In genomic region chr13:98508280-98509074, GRCh38 we compare ENCODE assay signal across 9 cellular contexts.
DNase-seq lines count a peak whose midpoint lies in the region; ATAC-seq and TF ChIP-seq lines count a peak whose summit lies in the region.
"Had no signal": no experiment of that assay in that cellular context is flagged by ENCODE, and none has a peak within 500 bp of the region (broad histone marks: within the 10 kb centered on the region; RNA-seq: fewer than 3 reads in every experiment).

No MANE protein-coding gene starts in this region.

- no peaks in the 10 kb centered on the region for H3K27me3 ChIP-seq in suprapubic skin

- WGBS in suprapubic skin = 76% methylated on average over 5 of the region's 5 CpGs

- TF ChIP-seq CTCF in suprapubic skin (IDR thresholded peaks at IDR 0.05) = no peak

- H3K9me3 Mint-ChIP-seq in activated CD4-positive, alpha-beta T cell treated with anti-CD3 and anti-CD28 coated beads, Interleukin-2, amount 10 ng/mL, durations not matched to agents 7 days and 5 days = no peaks in the 10 kb centered on the region
- no peaks in the 10 kb centered on the region for H3K9me3 Mint-ChIP-seq in activated T-helper 17 cell treated with anti-CD3 and anti-CD28 coated beads, Interleukin-2, amount 50 U/mL, for 72 hours

- no peak overlapping the region for H3K4me3 ChIP-seq in suprapubic skin

- H3K27me3 Mint-ChIP-seq in activated CD4-positive, alpha-beta T cell treated with anti-CD3 and anti-CD28 coated beads, Interleukin-2, amount 10 ng/mL, durations not matched to agents 7 days and 5 days = no peaks in the 10 kb centered on the region
- H3K27me3 Mint-ChIP-seq in activated T-helper 17 cell treated with anti-CD3 and anti-CD28 coated beads, Interleukin-2, amount 50 U/mL, for 72 hours = no peaks in the 10 kb centered on the region

- CTCF ChIA-PET in activated CD4-positive, alpha-beta T cell treated with anti-CD3 and anti-CD28 coated beads, Interleukin-2, amount 10 ng/mL, durations not matched to agents 7 days and 5 days (lab: Charles Lee) = interaction anchor here (1.1 to 1.9 kb wide), 5 partner anchors 10 to 63 kb away, joined by 3 to 5 read pairs (median 3); no protein-coding TSS in a partner anchor

- H3K36me3 Mint-ChIP-seq in activated CD4-positive, alpha-beta T cell treated with anti-CD3 and anti-CD28 coated beads, Interleukin-2, amount 10 ng/mL, durations not matched to agents 7 days and 5 days (ENCODE audit: low read depth) = peaks cover 41% of the 10 kb centered on the region
- H3K36me3 Mint-ChIP-seq in activated T-helper 17 cell treated with anti-CD3 and anti-CD28 coated beads, Interleukin-2, amount 50 U/mL, for 72 hours (ENCODE audit: low read depth) = peaks cover 99% of the 10 kb centered on the region

- H3K9me3 ChIP-seq in suprapubic skin = no peaks in the 10 kb centered on the region

- peak overlapping the region; percentile 73 for H3K27ac ChIP-seq in suprapubic skin

- no peak overlapping the region for H3K4me3 Mint-ChIP-seq in activated CD4-positive, alpha-beta T cell treated with anti-CD3 and anti-CD28 coated beads, Interleukin-2, amount 10 ng/mL, durations not matched to agents 7 days and 5 days
- H3K4me3 Mint-ChIP-seq in activated T-helper 17 cell treated with anti-CD3 and anti-CD28 coated beads, Interleukin-2, amount 50 U/mL, for 72 hours = peak overlapping the region; percentile 90

- no peak for TF ChIP-seq POLR2A in suprapubic skin (IDR thresholded peaks at IDR 0.05)

- TF ChIP-seq EP300 in suprapubic skin (IDR thresholded peaks at IDR 0.05) = no peak

- no peak for ATAC-seq in activated T-helper 17 cell treated with anti-CD3 and anti-CD28 coated beads, Interleukin-2, amount 50 U/mL, for 72 hours (replicated peaks)

- POLR2A ChIA-PET in activated CD4-positive, alpha-beta T cell treated with anti-CD3 and anti-CD28 coated beads, Interleukin-2, amount 10 ng/mL, durations not matched to agents 7 days and 5 days (lab: Charles Lee) = interaction anchor here (0.5 kb wide), 1 partner anchor 111 kb away, joined by 3 read pairs; no protein-coding TSS in a partner anchor

- H3K4me1 Mint-ChIP-seq in activated CD4-positive, alpha-beta T cell treated with anti-CD3 and anti-CD28 coated beads, Interleukin-2, amount 10 ng/mL, durations not matched to agents 7 days and 5 days = peaks cover 93% of the 10 kb centered on the region
- peaks cover 79% of the 10 kb centered on the region for H3K4me1 Mint-ChIP-seq in activated T-helper 17 cell treated with anti-CD3 and anti-CD28 coated beads, Interleukin-2, amount 50 U/mL, for 72 hours

- no peak for DNase-seq in activated CD4-positive, alpha-beta T cell treated with anti-CD3 and anti-CD28 coated beads, Interleukin-2, amount 10 ng/mL, durations not matched to agents 7 days and 5 days
- no peak for DNase-seq in activated CD4-positive, alpha-beta T cell treated with anti-CD3 and anti-CD28 coated beads for 1 hour
- DNase-seq in glomerular visceral epithelial cell (ENCODE audit: extremely low spot score) (peak; percentile 79), suprapubic skin (ENCODE audit: low spot score in 2 of 2) (no peak), NCI-H146 treated with DMSO at 0.1 percent for 48 hours (lab: John Stamatoyannopoulos, UW; ENCODE audit: unreplicated experiment) (no peak)
- DNase-seq in activated CD4-positive, alpha-beta T cell treated with anti-CD3 and anti-CD28 coated beads, Interleukin-2, amount 50 U/mL, for 1 hour = no peak
- no peak for DNase-seq in activated CD8-positive, alpha-beta memory T cell treated with anti-CD3 and anti-CD28 coated beads for 24 hours
- DNase-seq: NCI-H510A had no signal

- peaks cover 96% of the 10 kb centered on the region for H3K4me1 ChIP-seq in suprapubic skin

- H3K36me3 ChIP-seq in suprapubic skin = peaks cover 14% of the 10 kb centered on the region

- peak overlapping the region; percentile 42 for H3K27ac Mint-ChIP-seq in activated CD4-positive, alpha-beta T cell treated with anti-CD3 and anti-CD28 coated beads, Interleukin-2, amount 10 ng/mL, durations not matched to agents 7 days and 5 days
- peak overlapping the region; percentile 98 for H3K27ac Mint-ChIP-seq in activated T-helper 17 cell treated with anti-CD3 and anti-CD28 coated beads, Interleukin-2, amount 50 U/mL, for 72 hours
